ENCODE assay signal across 11 cellular contexts in genomic region chr6:34273242-34273805, GRCh38. TPM values are rescaled to one million over a fixed set of nuclear protein-coding genes. Genes with fewer than 3 reads are reported as not detected.
DNase-seq lines count a peak whose midpoint lies in the region; ATAC-seq and TF ChIP-seq lines count a peak whose summit lies in the region.
"Had no signal": no experiment of that assay in that cellular context is flagged by ENCODE, and none has a peak within 500 bp of the region (broad histone marks: within the 10 kb centered on the region; RNA-seq: fewer than 3 reads in every experiment).

No MANE protein-coding gene starts in this region.

- intact Hi-C loops in PC-9 (cut with micrococcal nuclease; ENCODE audit: unreplicated experiment): no loop called here

- H2BK12ac ChIP-seq in trophoblast cell (ENCODE audit: low read length): peak overlapping the region; percentile 25

- H3K4me3 Mint-ChIP-seq in T-helper 17 cell: no peak overlapping the region

- H3K4me3 ChIP-seq in cardiac muscle cell: no peak overlapping the region
- H3K4me3 ChIP-seq in trophoblast cell (ENCODE audit: low read depth, low read length): no peak overlapping the region
- H3K4me3 ChIP-seq in PC-9: no peak overlapping the region
- H3K4me3 ChIP-seq: SJCRH30 had no signal

- CTCF ChIA-PET in PC-9 (lab: Charles Lee): no interaction called here

- POLR2A ChIA-PET in PC-9 (lab: Charles Lee; ENCODE audit: unreplicated experiment): no interaction called here

- H4K20me1 ChIP-seq in PC-9 (ENCODE audit: insufficient read depth): no peaks in the 10 kb centered on the region

- H3K9me3 ChIP-seq in T-helper 17 cell (ENCODE audit: control insufficient read depth, low read length, poor library complexity, severe bottlenecking): no peaks in the 10 kb centered on the region
- no peaks in the 10 kb centered on the region for H3K9me3 ChIP-seq in cardiac muscle cell (ENCODE audit: low read depth)
- H3K9me3 ChIP-seq in trophoblast cell (ENCODE audit: insufficient read depth, low read depth, low read length): no peaks in the 10 kb centered on the region
- no peaks in the 10 kb centered on the region for H3K9me3 ChIP-seq in PC-9 (ENCODE audit: insufficient read depth, low read depth)
- H3K9me3 ChIP-seq: SJCRH30 had no signal

- no peaks in the 10 kb centered on the region for H3F3A ChIP-seq in PC-9 (ENCODE audit: insufficient read depth, low read depth)

- H3K4me1 ChIP-seq in cardiac muscle cell (ENCODE audit: low read depth) (peaks cover 9% of the 10 kb centered on the region), trophoblast cell (ENCODE audit: control insufficient read depth in 1 of 2, insufficient read depth in 2 of 2, low read length in 2 of 2) (peaks cover 15 to 16% of the 10 kb centered on the region in 2 experiments), PC-9 (replicated peaks; ENCODE audit: insufficient read depth) (peaks cover 10% of the 10 kb centered on the region)
- H3K4me1 ChIP-seq: SJCRH30 had no signal

- no peaks in the 10 kb centered on the region for H3K27me3 Mint-ChIP-seq in T-helper 17 cell
- H3K27me3 Mint-ChIP-seq: naive thymus-derived CD8-positive, alpha-beta T cell had no signal

- no peak overlapping the region for H3K14ac ChIP-seq in trophoblast cell (ENCODE audit: low read length)

- peak overlapping the region; percentile 21 for H3K27ac Mint-ChIP-seq in T-helper 17 cell
- H3K27ac Mint-ChIP-seq: naive thymus-derived CD8-positive, alpha-beta T cell had no signal

- H4K8ac ChIP-seq in trophoblast cell (ENCODE audit: low read depth, low read length): peak overlapping the region; percentile 23

- WGBS in trophoblast cell (ENCODE audit: extremely low coverage, insufficient coverage, insufficient read length): no CpG with 5 or more reads among the region's 3 CpGs

- no peak overlapping the region for H2BK5ac ChIP-seq in trophoblast cell (ENCODE audit: low read depth, low read length, poor library complexity)

- DNase-seq in GM03348 (ENCODE audit: low spot score) (peak; percentile 19), T-helper 17 cell (no peak), cardiac muscle cell (ENCODE audit: low read depth in 1 of 2, low spot score in 1 of 2) (peak; percentile 55 to 82), trophoblast cell (no peak), PC-9 (no peak), C1 segment of cervical spinal cord (lab: John Stamatoyannopoulos, UW) (no peak)
- DNase-seq: naive thymus-derived CD8-positive, alpha-beta T cell; NCI-H345; SJCRH30 had no signal

- H3K36me3 Mint-ChIP-seq in T-helper 17 cell (ENCODE audit: low read depth): no peaks in the 10 kb centered on the region
- H3K36me3 Mint-ChIP-seq: naive thymus-derived CD8-positive, alpha-beta T cell had no signal

- no peak overlapping the region for H2BK120ac ChIP-seq in trophoblast cell (ENCODE audit: insufficient read depth, low read length, poor library complexity)

- no peak overlapping the region for H4K91ac ChIP-seq in trophoblast cell (ENCODE audit: low read depth, low read length)

- no peak overlapping the region for H3K4me2 ChIP-seq in trophoblast cell (ENCODE audit: low read length)
- H3K4me2 ChIP-seq in PC-9: no peak overlapping the region

- peaks cover 15% of the 10 kb centered on the region for H3K4me1 Mint-ChIP-seq in T-helper 17 cell

- H3K9me2 ChIP-seq in PC-9 (ENCODE audit: insufficient read depth): no peaks in the 10 kb centered on the region

- no peaks in the 10 kb centered on the region for H3K79me2 ChIP-seq in trophoblast cell (ENCODE audit: control insufficient read depth, insufficient read depth, low read length, poor library complexity)
- no peaks in the 10 kb centered on the region for H3K79me2 ChIP-seq in PC-9 (ENCODE audit: low read depth)

- no peaks in the 10 kb centered on the region for H3K79me1 ChIP-seq in trophoblast cell (ENCODE audit: low read length)

- peak overlapping the region; percentile 36 for H2AK5ac ChIP-seq in trophoblast cell (ENCODE audit: low read length)

- H2AFZ ChIP-seq in trophoblast cell (ENCODE audit: insufficient read depth, low read length, poor library complexity) (peak overlapping the region; percentile 14), PC-9 (no peak overlapping the region)

- BruUV-seq in PC-9 (replicated peaks; lab: Mats Ljungman, UMichigan): no TSS peak

- H4K12ac ChIP-seq in trophoblast cell (ENCODE audit: low read depth, low read length): no peak overlapping the region

- no peak for TF ChIP-seq CTCF in cardiac muscle cell (IDR thresholded peaks at IDR 0.05; ENCODE audit: low read depth, low read length)
- no peak for TF ChIP-seq CTCF in PC-9 (conservative IDR thresholded peaks at IDR 0.05)

- ATAC-seq in T-helper 17 cell: no peak
- no peak for ATAC-seq in HG02870 (IDR thresholded peaks at IDR 0.05; ENCODE audit: unreplicated experiment)
- no peak for ATAC-seq in GM19023 (IDR thresholded peaks at IDR 0.05; ENCODE audit: unreplicated experiment)
- ATAC-seq: naive thymus-derived CD8-positive, alpha-beta T cell had no signal

- H3K36me3 ChIP-seq in cardiac muscle cell: no peaks in the 10 kb centered on the region
- no peaks in the 10 kb centered on the region for H3K36me3 ChIP-seq in trophoblast cell (ENCODE audit: control insufficient read depth in 1 of 2, insufficient read depth in 2 of 2, low read length in 2 of 2)
- 0 out of 2 replicates have a peak, but pooled peaks cover 2% of the 10 kb centered on the region for H3K36me3 ChIP-seq in PC-9 (ENCODE audit: low read depth)
- H3K36me3 ChIP-seq: SJCRH30 had no signal

- no peak overlapping the region for H3K18ac ChIP-seq in trophoblast cell (ENCODE audit: low read length)

- H3K9ac ChIP-seq in trophoblast cell (ENCODE audit: low read length): no peak overlapping the region

- H3K4ac ChIP-seq in trophoblast cell (ENCODE audit: low read depth, low read length): no peak overlapping the region

- no peaks in the 10 kb centered on the region for H3K27me3 ChIP-seq in cardiac muscle cell
- no peaks in the 10 kb centered on the region for H3K27me3 ChIP-seq in trophoblast cell (ENCODE audit: insufficient read depth, low read length)
- H3K27me3 ChIP-seq in PC-9 (ENCODE audit: insufficient read depth, low read depth): no peaks in the 10 kb centered on the region
- H3K27me3 ChIP-seq: SJCRH30 had no signal

- H3K23ac ChIP-seq in trophoblast cell (ENCODE audit: low read length): no peak overlapping the region

- H3K27ac ChIP-seq in cardiac muscle cell (peak overlapping the region; percentile 76), trophoblast cell (ENCODE audit: low read depth, low read length) (no peak overlapping the region), PC-9 (no peak overlapping the region)
- H3K27ac ChIP-seq: SJCRH30 had no signal

RNA-seq across cellular contexts. Expression of gene SMIM29, which starts 24.5 kb away (rescaled TPM):
- total RNA-seq in T-helper 17 cell (10 to 100 TPM; 24.3 to 29.2 TPM), cardiac muscle cell (13.1 and 13.4 TPM in 2 replicates), PC-9 (2021) (32.8 and 35.2 TPM in 2 replicates)
- polyA plus RNA-seq in cardiac muscle cell: 14.7 and 17.7 TPM in 2 replicates
- polyA plus RNA-seq in trophoblast cell (2013): 10.3 and 11.5 TPM in 2 replicates

RNA-seq across cellular contexts. Expression of gene HMGA1, which starts 36.7 kb away (rescaled TPM):
- 10 to 100 TPM; 87.5 to 90.3 TPM for total RNA-seq in T-helper 17 cell
- 505 and 639 TPM in 2 replicates for total RNA-seq in cardiac muscle cell
- polyA plus RNA-seq in cardiac muscle cell: 341 and 384 TPM in 2 replicates
- 615 and 629 TPM in 2 replicates for polyA plus RNA-seq in trophoblast cell (2013)
- 1,825 and 1,951 TPM in 2 replicates for total RNA-seq in PC-9 (2021)

Comparison
In these comparisons a context has a peak if more than half of its experiments do, and no peak if none do; other contexts are left out.
1. DNase-seq: peak in GM03348 (single experiment) and cardiac muscle cell (2 of 2); none in T-helper 17 cell (0 of 3), trophoblast cell (0 of 2), PC-9 (0 of 2) and C1 segment of cervical spinal cord (0 of 14).